In genomic region chr14:24149302-24149969, GRCh38 we compare ENCODE assay signal across 15 cellular contexts. TPM values are rescaled to one million over a fixed set of nuclear protein-coding genes. Genes with fewer than 3 reads are reported as not detected.
DNase-seq lines count a peak whose midpoint lies in the region; ATAC-seq, FAIRE-seq and TF ChIP-seq lines count a peak whose summit lies in the region.
"Had no signal": no experiment of that assay in that cellular context is flagged by ENCODE, and none has a peak within 500 bp of the region (broad histone marks: within the 10 kb centered on the region; RNA-seq: fewer than 3 reads in every experiment).

No MANE protein-coding gene starts in this region.

- TF ChIP-seq POLR2A in HepG2 (IDR thresholded peaks at IDR 0.05; ENCODE audit: insufficient read depth in 1 of 2, low read depth in 2 of 2, low read length in 2 of 2) (no peak), upper lobe of left lung (IDR thresholded peaks at IDR 0.05) (no peak), sigmoid colon (IDR thresholded peaks at IDR 0.05) (no peak)

- no peak overlapping the region; the same call in 1 of the 2 replicates for H3K9ac ChIP-seq in HepG2 (ENCODE audit: insufficient read depth, low read depth, low read length)

- peaks cover 7% of the 10 kb centered on the region for H4K20me1 ChIP-seq in HepG2 (ENCODE audit: insufficient read depth, low read length)

- intact Hi-C loops in HepG2 (cut with micrococcal nuclease; ENCODE audit: unreplicated experiment) (no loop called here), sigmoid colon (cut with DNase I) (loop anchor here (5.0 to 10.0 kb wide), 3 partner anchors 83 to 845 kb away; partner anchors contain the start of genes BCL2L2, GMPR2, NEDD8 and PPP1R3E)

- no peak overlapping the region for H3K4me2 ChIP-seq in HepG2 (ENCODE audit: low read depth, low read length)

- no peak for TF ChIP-seq EP300 in HepG2 (IDR thresholded peaks at IDR 0.05; ENCODE audit: low read depth in 2 of 2, low read length in 2 of 2)
- TF ChIP-seq EP300 in HepG2 (CRISPR knock-in tag; IDR thresholded peaks at IDR 0.05; ENCODE audit: borderline replicate concordance): no peak
- TF ChIP-seq EP300 in upper lobe of left lung (IDR thresholded peaks at IDR 0.05): no peak
- TF ChIP-seq EP300 in sigmoid colon (IDR thresholded peaks at IDR 0.05): no peak

- no peak for DNase-seq in stimulated activated naive CD8-positive, alpha-beta T cell treated with anti-CD3 and anti-CD28 coated beads, Interleukin-15, Interleukin-2, amounts not matched to agents 100 U/mL and 50 U/mL, for 24 hours
- DNase-seq in HepG2 (ENCODE audit: low spot score): no peak
- DNase-seq in MV-4-11 (lab: John Stamatoyannopoulos, UW): no peak
- no peak for DNase-seq in upper lobe of left lung
- DNase-seq in sigmoid colon: no peak
- DNase-seq: central memory CD4-positive, alpha-beta T cell; DMS53; foreskin fibroblast; left ventricle myocardium superior; NCI-H1092 treated with DMSO at 0.1 percent for 48 hours; NCI-H82; T-helper 9 cell had no signal

- peaks cover 40% of the 10 kb centered on the region for H3K79me2 ChIP-seq in HepG2 (ENCODE audit: insufficient read depth, low read length)

- TF ChIP-seq CTCF in HepG2 (CRISPR knock-in tag; IDR thresholded peaks at IDR 0.05) (no peak), upper lobe of left lung (IDR thresholded peaks at IDR 0.05) (no peak), sigmoid colon (IDR thresholded peaks at IDR 0.05) (no peak)

- POLR2A ChIA-PET in HepG2 (lab: Yijun Ruan, JAX): interaction anchor here (1.0 to 8.5 kb wide), 5 partner anchors 8 to 54 kb away, joined by 3 to 279 read pairs (median 181); partner anchors contain the start of genes DCAF11, EMC9, IRF9 and NRL

- no peaks in the 10 kb centered on the region for H3K9me3 ChIP-seq in HepG2 (ENCODE audit: low read length)
- no peaks in the 10 kb centered on the region for H3K9me3 ChIP-seq in upper lobe of left lung
- H3K9me3 ChIP-seq in sigmoid colon: no peaks in the 10 kb centered on the region

- no peaks in the 10 kb centered on the region for H3K9me3 Mint-ChIP-seq in stimulated activated naive CD8-positive, alpha-beta T cell treated with anti-CD3 and anti-CD28 coated beads, Interleukin-15, Interleukin-2, amounts not matched to agents 100 ng/mL and 50 ng/mL, for 24 hours
- no peaks in the 10 kb centered on the region for H3K9me3 Mint-ChIP-seq in activated T-helper 17 cell treated with anti-CD3 and anti-CD28 coated beads, Interleukin-2, amount 50 U/mL, for 72 hours

- H3K27me3 ChIP-seq in HepG2 (ENCODE audit: control insufficient read depth in 1 of 2, insufficient read depth in 2 of 2, low read length in 2 of 2) (peaks cover 0 to 3% of the 10 kb centered on the region in 2 experiments; a peak in 1 of 5 replicates), upper lobe of left lung (no peaks in the 10 kb centered on the region), sigmoid colon (no peaks in the 10 kb centered on the region)

- ATAC-seq in stimulated activated naive CD8-positive, alpha-beta T cell treated with anti-CD3 and anti-CD28 coated beads, Interleukin-15, Interleukin-2, amounts not matched to agents 100 U/mL and 50 U/mL, for 24 hours: no peak
- no peak for ATAC-seq in activated T-helper 17 cell treated with anti-CD3 and anti-CD28 coated beads, Interleukin-2, amount 50 U/mL, for 72 hours (replicated peaks)
- ATAC-seq in HepG2 (no peak), HG03432 (IDR thresholded peaks at IDR 0.05; ENCODE audit: unreplicated experiment) (no peak), upper lobe of left lung (ENCODE audit: low FRiP score in 2 of 2) (no peak)
- ATAC-seq: left ventricle myocardium superior had no signal

- H3K27ac Mint-ChIP-seq in stimulated activated naive CD8-positive, alpha-beta T cell treated with anti-CD3 and anti-CD28 coated beads, Interleukin-15, Interleukin-2, amounts not matched to agents 100 ng/mL and 50 ng/mL, for 24 hours: peak overlapping the region; percentile 4
- H3K27ac Mint-ChIP-seq in activated T-helper 17 cell treated with anti-CD3 and anti-CD28 coated beads, Interleukin-2, amount 50 U/mL, for 72 hours: peak overlapping the region; percentile 85

- peaks cover 37% of the 10 kb centered on the region for H3K4me1 ChIP-seq in HepG2 (ENCODE audit: insufficient read depth, low read length)
- peaks cover 19 to 37% (median 23%) of the 10 kb centered on the region in 4 donors for H3K4me1 ChIP-seq in upper lobe of left lung
- peaks cover 0 to 40% (median 33%) of the 10 kb centered on the region in 4 donors for H3K4me1 ChIP-seq in sigmoid colon

- CTCF ChIA-PET in HepG2 (lab: Yijun Ruan, JAX; ENCODE audit: low intra/inter-chr PET ratio, low total read pairs): no interaction called here

- peaks cover 33 to 43% of the 10 kb centered on the region in 2 experiments for H3K36me3 ChIP-seq in HepG2 (replicated peaks in 1 of 2; ENCODE audit: control insufficient read depth in 1 of 2, insufficient read depth in 2 of 2, low read length in 2 of 2)
- peaks cover 28 to 58% (median 43%) of the 10 kb centered on the region in 4 donors for H3K36me3 ChIP-seq in upper lobe of left lung
- H3K36me3 ChIP-seq in sigmoid colon: peaks cover 23 to 55% (median 42%) of the 10 kb centered on the region in 4 donors

- peaks cover 58% of the 10 kb centered on the region for H3K36me3 Mint-ChIP-seq in stimulated activated naive CD8-positive, alpha-beta T cell treated with anti-CD3 and anti-CD28 coated beads, Interleukin-15, Interleukin-2, amounts not matched to agents 100 ng/mL and 50 ng/mL, for 24 hours (ENCODE audit: low read depth)
- H3K36me3 Mint-ChIP-seq in activated T-helper 17 cell treated with anti-CD3 and anti-CD28 coated beads, Interleukin-2, amount 50 U/mL, for 72 hours (ENCODE audit: low read depth): peaks cover 78% of the 10 kb centered on the region

- TF ChIP-seq RAD21 in HepG2 (CRISPR knock-in tag; IDR thresholded peaks at IDR 0.05): no peak

- H3K27ac ChIP-seq in HepG2 (ENCODE audit: extremely low read length, insufficient read depth, low read length) (no peak overlapping the region), upper lobe of left lung (no peak overlapping the region), sigmoid colon (no peak overlapping the region)

- H3K27me3 Mint-ChIP-seq in stimulated activated naive CD8-positive, alpha-beta T cell treated with anti-CD3 and anti-CD28 coated beads, Interleukin-15, Interleukin-2, amounts not matched to agents 100 ng/mL and 50 ng/mL, for 24 hours: no peaks in the 10 kb centered on the region
- H3K27me3 Mint-ChIP-seq in activated T-helper 17 cell treated with anti-CD3 and anti-CD28 coated beads, Interleukin-2, amount 50 U/mL, for 72 hours: no peaks in the 10 kb centered on the region

- H3K4me3 Mint-ChIP-seq in stimulated activated naive CD8-positive, alpha-beta T cell treated with anti-CD3 and anti-CD28 coated beads, Interleukin-15, Interleukin-2, amounts not matched to agents 100 ng/mL and 50 ng/mL, for 24 hours: peak overlapping the region; percentile 99
- peak overlapping the region; percentile 91 for H3K4me3 Mint-ChIP-seq in activated T-helper 17 cell treated with anti-CD3 and anti-CD28 coated beads, Interleukin-2, amount 50 U/mL, for 72 hours

- no TSS peak for BruUV-seq in HepG2 (replicated peaks; lab: Mats Ljungman, UMichigan)

- H3K4me1 Mint-ChIP-seq in stimulated activated naive CD8-positive, alpha-beta T cell treated with anti-CD3 and anti-CD28 coated beads, Interleukin-15, Interleukin-2, amounts not matched to agents 100 ng/mL and 50 ng/mL, for 24 hours (ENCODE audit: low read depth): peaks cover 45% of the 10 kb centered on the region
- H3K4me1 Mint-ChIP-seq in activated T-helper 17 cell treated with anti-CD3 and anti-CD28 coated beads, Interleukin-2, amount 50 U/mL, for 72 hours: peaks cover 26% of the 10 kb centered on the region

- H3K4me3 ChIP-seq in HepG2 (replicated peaks in 1 of 3; ENCODE audit: insufficient read depth in 1 of 3, low read depth in 2 of 3, low read length in 3 of 3): no peak overlapping the region
- no peak overlapping the region for H3K4me3 ChIP-seq in upper lobe of left lung
- no peak overlapping the region for H3K4me3 ChIP-seq in sigmoid colon

- FAIRE-seq in HepG2 (lab: Jason Lieb, UNC): peak; percentile 12

- H2AFZ ChIP-seq in HepG2 (ENCODE audit: low read length): no peak overlapping the region

- WGBS in HepG2 (ENCODE audit: low lambda C conversion rate): 97% methylated on average over 3 of the region's 3 CpGs
- WGBS in upper lobe of left lung, 2 donors: 97 to 100% methylated on average over 3 of the region's 3 CpGs
- WGBS in sigmoid colon, 2 donors: 92 to 97% methylated on average over 3 of the region's 3 CpGs

- in situ Hi-C loops in HepG2 (cut with HindIII; ENCODE audit: extremely low pct_ligation_motif_present, low pct_unique_long_range_greater_than_20kb): loop anchor here (25.0 kb wide), 1 partner anchor 837 kb away; the partner anchor contains the start of genes BCL2L2, PABPN1 and PPP1R3E

RNA-seq across cellular contexts. Expression of gene RNF31, which starts 2.1 kb away (rescaled TPM):
- 10 to 100 TPM; 56.6 to 86.7 TPM for total RNA-seq in activated T-helper 17 cell treated with anti-CD3 and anti-CD28 coated beads, Interleukin-2, amount 50 U/mL, for 72 hours
- total RNA-seq in HepG2 (2016; rRNA removed; fragmentation: Illumina TruSeq; extraction: Trizol) (65.9 and 86.8 TPM in 2 replicates), upper lobe of left lung (100 to 1,000 TPM in 2 of 6 donors, 10 to 100 TPM in 4; 52.1 to 173 (median 63.9) TPM), sigmoid colon (10 to 100 TPM; 20.2 to 38.4 (median 29.7) TPM)
- total RNA-seq in HepG2 (2016; cell fraction: cytosol; rRNA removed; fragmentation: Illumina TruSeq; extraction: Trizol; ENCODE audit: low read depth): 17.8 and 17.9 TPM in 2 replicates
- total RNA-seq in HepG2 (2016; cell fraction: insoluble cytoplasmic fraction; rRNA removed; fragmentation: Illumina TruSeq; extraction: Trizol): 59.1 and 93.8 TPM in 2 replicates
- total RNA-seq in HepG2 (2016; cell fraction: membrane; rRNA removed; fragmentation: Illumina TruSeq; extraction: Trizol): 39.1 and 41.7 TPM in 2 replicates
- total RNA-seq in HepG2 (2016; cell fraction: nucleus; rRNA removed; fragmentation: Illumina TruSeq; extraction: Trizol): 72.5 and 77.1 TPM in 2 replicates
- polyA plus RNA-seq in HepG2 (2011; rRNA removed) (48.2 and 59.0 TPM in 2 replicates), sigmoid colon (10 to 100 TPM; 13.6 to 57.8 (median 37.8) TPM)
- polyA plus RNA-seq in HepG2 (2011; cell fraction: cytosol; rRNA removed): 20.8 and 23.9 TPM in 2 replicates
- polyA plus RNA-seq in HepG2 (2011; cell fraction: nucleus; rRNA removed): 197 and 225 TPM in 2 replicates
- polyA plus RNA-seq in HepG2 (2012): 61.6 and 78.3 TPM in 2 replicates
- polyA plus RNA-seq in HepG2 (2016; cell fraction: cytosol; fragmentation: Illumina TruSeq; extraction: Trizol; ENCODE audit: low read depth): 13.8 and 14.9 TPM in 2 replicates
- 59.9 and 61.7 TPM in 2 replicates for polyA plus RNA-seq in HepG2 (2016; cell fraction: insoluble cytoplasmic fraction; fragmentation: Illumina TruSeq; extraction: Trizol; ENCODE audit: low read depth)
- polyA plus RNA-seq in HepG2 (2016; cell fraction: membrane; fragmentation: Illumina TruSeq; extraction: Trizol; ENCODE audit: low read depth): 28.2 and 30.6 TPM in 2 replicates
- polyA plus RNA-seq in HepG2 (2016; cell fraction: nucleus; fragmentation: Illumina TruSeq; extraction: Trizol; ENCODE audit: insufficient read depth, low read depth): 186 and 241 TPM in 2 replicates
- 71.7 and 184 TPM in 2 replicates for polyA minus RNA-seq in HepG2 (2011; rRNA and poly(A)+ RNA removed; ENCODE audit: low replicate concordance)
- 31.6 and 52.6 TPM in 2 replicates for polyA minus RNA-seq in HepG2 (2011; cell fraction: cytosol; rRNA and poly(A)+ RNA removed)
- 113 and 130 TPM in 2 replicates for polyA minus RNA-seq in HepG2 (2011; cell fraction: nucleus; rRNA and poly(A)+ RNA removed)

RNA-seq across cellular contexts. Expression of gene PSME2, which starts 3.0 kb away (rescaled TPM):
- 100 to 1,000 TPM; 339 to 489 TPM for total RNA-seq in activated T-helper 17 cell treated with anti-CD3 and anti-CD28 coated beads, Interleukin-2, amount 50 U/mL, for 72 hours
- total RNA-seq in HepG2 (2016; rRNA removed; fragmentation: Illumina TruSeq; extraction: Trizol) (716 and 834 TPM in 2 replicates), upper lobe of left lung (100 to 1,000 TPM in 3 of 6 donors, 10 to 100 TPM in 3; 58.5 to 144 (median 84.4) TPM), sigmoid colon (10 to 100 TPM; 26.2 to 43.5 (median 34.5) TPM)
- 203 and 215 TPM in 2 replicates for total RNA-seq in HepG2 (2016; cell fraction: cytosol; rRNA removed; fragmentation: Illumina TruSeq; extraction: Trizol; ENCODE audit: low read depth)
- 729 and 850 TPM in 2 replicates for total RNA-seq in HepG2 (2016; cell fraction: insoluble cytoplasmic fraction; rRNA removed; fragmentation: Illumina TruSeq; extraction: Trizol)
- 201 TPM in 2 replicates for total RNA-seq in HepG2 (2016; cell fraction: membrane; rRNA removed; fragmentation: Illumina TruSeq; extraction: Trizol)
- total RNA-seq in HepG2 (2016; cell fraction: nucleus; rRNA removed; fragmentation: Illumina TruSeq; extraction: Trizol): 350 and 410 TPM in 2 replicates
- polyA plus RNA-seq in HepG2 (2011; rRNA removed) (332 and 362 TPM in 2 replicates), sigmoid colon (100 to 1,000 TPM; 228 to 485 (median 356) TPM)
- 139 and 148 TPM in 2 replicates for polyA plus RNA-seq in HepG2 (2011; cell fraction: cytosol; rRNA removed)
- 1,051 and 1,099 TPM in 2 replicates for polyA plus RNA-seq in HepG2 (2011; cell fraction: nucleus; rRNA removed)
- polyA plus RNA-seq in HepG2 (2012): 349 and 352 TPM in 2 replicates
- 217 and 232 TPM in 2 replicates for polyA plus RNA-seq in HepG2 (2016; cell fraction: cytosol; fragmentation: Illumina TruSeq; extraction: Trizol; ENCODE audit: low read depth)
- 820 and 900 TPM in 2 replicates for polyA plus RNA-seq in HepG2 (2016; cell fraction: insoluble cytoplasmic fraction; fragmentation: Illumina TruSeq; extraction: Trizol; ENCODE audit: low read depth)
- polyA plus RNA-seq in HepG2 (2016; cell fraction: membrane; fragmentation: Illumina TruSeq; extraction: Trizol; ENCODE audit: low read depth): 168 and 182 TPM in 2 replicates
- polyA plus RNA-seq in HepG2 (2016; cell fraction: nucleus; fragmentation: Illumina TruSeq; extraction: Trizol; ENCODE audit: insufficient read depth, low read depth): 846 and 908 TPM in 2 replicates
- polyA minus RNA-seq in HepG2 (2011; rRNA and poly(A)+ RNA removed; ENCODE audit: low replicate concordance): 65.6 and 111 TPM in 2 replicates
- polyA minus RNA-seq in HepG2 (2011; cell fraction: cytosol; rRNA and poly(A)+ RNA removed): 47.8 and 52.0 TPM in 2 replicates
- 120 and 160 TPM in 2 replicates for polyA minus RNA-seq in HepG2 (2011; cell fraction: nucleus; rRNA and poly(A)+ RNA removed)

RNA-seq across cellular contexts. Expression of gene EMC9, which starts 8.0 kb away (rescaled TPM):
- 10 to 100 TPM; 31.0 to 43.8 TPM for total RNA-seq in activated T-helper 17 cell treated with anti-CD3 and anti-CD28 coated beads, Interleukin-2, amount 50 U/mL, for 72 hours
- 71.2 and 78.7 TPM in 2 replicates for total RNA-seq in HepG2 (2016; rRNA removed; fragmentation: Illumina TruSeq; extraction: Trizol)
- total RNA-seq in HepG2 (2016; cell fraction: cytosol; rRNA removed; fragmentation: Illumina TruSeq; extraction: Trizol; ENCODE audit: low read depth): 68.4 and 89.8 TPM in 2 replicates
- 67.6 and 78.5 TPM in 2 replicates for total RNA-seq in HepG2 (2016; cell fraction: insoluble cytoplasmic fraction; rRNA removed; fragmentation: Illumina TruSeq; extraction: Trizol)
- 77.6 and 98.8 TPM in 2 replicates for total RNA-seq in HepG2 (2016; cell fraction: membrane; rRNA removed; fragmentation: Illumina TruSeq; extraction: Trizol)
- 54.8 and 64.3 TPM in 2 replicates for total RNA-seq in HepG2 (2016; cell fraction: nucleus; rRNA removed; fragmentation: Illumina TruSeq; extraction: Trizol)
- polyA plus RNA-seq in HepG2 (2011; rRNA removed): 60.5 and 63.9 TPM in 2 replicates
- 49.4 and 73.1 TPM in 2 replicates for polyA plus RNA-seq in HepG2 (2011; cell fraction: cytosol; rRNA removed)
- polyA plus RNA-seq in HepG2 (2011; cell fraction: nucleus; rRNA removed): 212 and 227 TPM in 2 replicates
- 50.7 and 62.7 TPM in 2 replicates for polyA plus RNA-seq in HepG2 (2012)
- 103 and 134 TPM in 2 replicates for polyA plus RNA-seq in HepG2 (2016; cell fraction: cytosol; fragmentation: Illumina TruSeq; extraction: Trizol; ENCODE audit: low read depth)
- 96.0 and 104 TPM in 2 replicates for polyA plus RNA-seq in HepG2 (2016; cell fraction: insoluble cytoplasmic fraction; fragmentation: Illumina TruSeq; extraction: Trizol; ENCODE audit: low read depth)
- 99.3 and 118 TPM in 2 replicates for polyA plus RNA-seq in HepG2 (2016; cell fraction: membrane; fragmentation: Illumina TruSeq; extraction: Trizol; ENCODE audit: low read depth)
- 175 and 183 TPM in 2 replicates for polyA plus RNA-seq in HepG2 (2016; cell fraction: nucleus; fragmentation: Illumina TruSeq; extraction: Trizol; ENCODE audit: insufficient read depth, low read depth)
- 16.0 and 62.4 TPM in 2 replicates for polyA minus RNA-seq in HepG2 (2011; rRNA and poly(A)+ RNA removed; ENCODE audit: low replicate concordance)
- 10.1 and 13.6 TPM in 2 replicates for polyA minus RNA-seq in HepG2 (2011; cell fraction: cytosol; rRNA and poly(A)+ RNA removed)
- polyA minus RNA-seq in HepG2 (2011; cell fraction: nucleus; rRNA and poly(A)+ RNA removed): 35.1 and 41.2 TPM in 2 replicates
- 10 to 100 TPM in 5 of 6 donors, 1 to 10 TPM in 1; 8.6 to 13.8 (median 12.0) TPM for total RNA-seq in upper lobe of left lung
- total RNA-seq in sigmoid colon: 10 to 100 TPM in 3 of 4 donors, 1 to 10 TPM in 1; 5.0 to 20.9 (median 12.9) TPM
- 10 to 100 TPM; 20.6 to 37.2 (median 30.8) TPM for polyA plus RNA-seq in sigmoid colon

RNA-seq across cellular contexts. Expression of gene IRF9, which starts 11.6 kb away (rescaled TPM):
- total RNA-seq in activated T-helper 17 cell treated with anti-CD3 and anti-CD28 coated beads, Interleukin-2, amount 50 U/mL, for 72 hours: 100 to 1,000 TPM; 106 to 190 TPM
- total RNA-seq in HepG2 (2016; rRNA removed; fragmentation: Illumina TruSeq; extraction: Trizol) (13.8 and 14.9 TPM in 2 replicates), upper lobe of left lung (100 to 1,000 TPM in 3 of 6 donors, 10 to 100 TPM in 3; 78.2 to 192 (median 107) TPM), sigmoid colon (100 to 1,000 TPM in 1 of 4 donors, 10 to 100 TPM in 3; 54.6 to 103 (median 56.1) TPM)
- total RNA-seq in HepG2 (2016; cell fraction: cytosol; rRNA removed; fragmentation: Illumina TruSeq; extraction: Trizol; ENCODE audit: low read depth): 13.0 and 16.4 TPM in 2 replicates
- total RNA-seq in HepG2 (2016; cell fraction: insoluble cytoplasmic fraction; rRNA removed; fragmentation: Illumina TruSeq; extraction: Trizol): 11.5 and 20.0 TPM in 2 replicates
- 9.6 and 12.0 TPM in 2 replicates for total RNA-seq in HepG2 (2016; cell fraction: membrane; rRNA removed; fragmentation: Illumina TruSeq; extraction: Trizol)
- total RNA-seq in HepG2 (2016; cell fraction: nucleus; rRNA removed; fragmentation: Illumina TruSeq; extraction: Trizol): 24.8 and 26.7 TPM in 2 replicates
- polyA plus RNA-seq in HepG2 (2011; rRNA removed) (49.7 and 60.9 TPM in 2 replicates), sigmoid colon (100 to 1,000 TPM in 1 of 3 donors, 10 to 100 TPM in 2; 46.2 to 115 (median 51.8) TPM)
- 22.0 and 25.7 TPM in 2 replicates for polyA plus RNA-seq in HepG2 (2011; cell fraction: cytosol; rRNA removed)
- polyA plus RNA-seq in HepG2 (2011; cell fraction: nucleus; rRNA removed): 220 and 221 TPM in 2 replicates
- 25.5 and 30.7 TPM in 2 replicates for polyA plus RNA-seq in HepG2 (2012)
- 3.8 and 5.2 TPM in 2 replicates for polyA plus RNA-seq in HepG2 (2016; cell fraction: cytosol; fragmentation: Illumina TruSeq; extraction: Trizol; ENCODE audit: low read depth)
- polyA plus RNA-seq in HepG2 (2016; cell fraction: insoluble cytoplasmic fraction; fragmentation: Illumina TruSeq; extraction: Trizol; ENCODE audit: low read depth): 8.6 and 12.0 TPM in 2 replicates
- polyA plus RNA-seq in HepG2 (2016; cell fraction: membrane; fragmentation: Illumina TruSeq; extraction: Trizol; ENCODE audit: low read depth): 5.8 and 6.6 TPM in 2 replicates
- polyA plus RNA-seq in HepG2 (2016; cell fraction: nucleus; fragmentation: Illumina TruSeq; extraction: Trizol; ENCODE audit: insufficient read depth, low read depth): 78.7 and 84.9 TPM in 2 replicates
- polyA minus RNA-seq in HepG2 (2011; rRNA and poly(A)+ RNA removed; ENCODE audit: low replicate concordance): 41.1 and 128 TPM in 2 replicates
- polyA minus RNA-seq in HepG2 (2011; cell fraction: cytosol; rRNA and poly(A)+ RNA removed): 24.4 and 32.8 TPM in 2 replicates
- 84.8 and 144 TPM in 2 replicates for polyA minus RNA-seq in HepG2 (2011; cell fraction: nucleus; rRNA and poly(A)+ RNA removed)

RNA-seq across cellular contexts. Expression of gene PSME1, which starts 13.4 kb away (rescaled TPM):
- 100 to 1,000 TPM; 361 to 375 TPM for total RNA-seq in activated T-helper 17 cell treated with anti-CD3 and anti-CD28 coated beads, Interleukin-2, amount 50 U/mL, for 72 hours
- total RNA-seq in HepG2 (2016; rRNA removed; fragmentation: Illumina TruSeq; extraction: Trizol) (608 and 713 TPM in 2 replicates), upper lobe of left lung (100 to 1,000 TPM in 5 of 6 donors, 10 to 100 TPM in 1; 56.6 to 206 (median 142) TPM), sigmoid colon (100 to 1,000 TPM; 129 to 186 (median 152) TPM)
- 168 and 169 TPM in 2 replicates for total RNA-seq in HepG2 (2016; cell fraction: cytosol; rRNA removed; fragmentation: Illumina TruSeq; extraction: Trizol; ENCODE audit: low read depth)
- 588 and 713 TPM in 2 replicates for total RNA-seq in HepG2 (2016; cell fraction: insoluble cytoplasmic fraction; rRNA removed; fragmentation: Illumina TruSeq; extraction: Trizol)
- total RNA-seq in HepG2 (2016; cell fraction: membrane; rRNA removed; fragmentation: Illumina TruSeq; extraction: Trizol): 219 and 226 TPM in 2 replicates
- total RNA-seq in HepG2 (2016; cell fraction: nucleus; rRNA removed; fragmentation: Illumina TruSeq; extraction: Trizol): 227 and 232 TPM in 2 replicates
- polyA plus RNA-seq in HepG2 (2011; rRNA removed) (144 and 159 TPM in 2 replicates), sigmoid colon (100 to 1,000 TPM; 309 to 438 (median 416) TPM)
- 166 and 205 TPM in 2 replicates for polyA plus RNA-seq in HepG2 (2011; cell fraction: cytosol; rRNA removed)
- polyA plus RNA-seq in HepG2 (2011; cell fraction: nucleus; rRNA removed): 178 and 230 TPM in 2 replicates
- polyA plus RNA-seq in HepG2 (2012): 318 and 352 TPM in 2 replicates
- polyA plus RNA-seq in HepG2 (2016; cell fraction: cytosol; fragmentation: Illumina TruSeq; extraction: Trizol; ENCODE audit: low read depth): 166 and 179 TPM in 2 replicates
- 679 and 694 TPM in 2 replicates for polyA plus RNA-seq in HepG2 (2016; cell fraction: insoluble cytoplasmic fraction; fragmentation: Illumina TruSeq; extraction: Trizol; ENCODE audit: low read depth)
- polyA plus RNA-seq in HepG2 (2016; cell fraction: membrane; fragmentation: Illumina TruSeq; extraction: Trizol; ENCODE audit: low read depth): 175 and 190 TPM in 2 replicates
- polyA plus RNA-seq in HepG2 (2016; cell fraction: nucleus; fragmentation: Illumina TruSeq; extraction: Trizol; ENCODE audit: insufficient read depth, low read depth): 333 and 365 TPM in 2 replicates
- 25.5 and 44.3 TPM in 2 replicates for polyA minus RNA-seq in HepG2 (2011; rRNA and poly(A)+ RNA removed; ENCODE audit: low replicate concordance)
- polyA minus RNA-seq in HepG2 (2011; cell fraction: cytosol; rRNA and poly(A)+ RNA removed): 59.6 and 69.7 TPM in 2 replicates
- polyA minus RNA-seq in HepG2 (2011; cell fraction: nucleus; rRNA and poly(A)+ RNA removed): 42.1 and 46.1 TPM in 2 replicates
